Comparison of ENCODE assay signal across 12 cellular contexts in the genomic region with DNA sequence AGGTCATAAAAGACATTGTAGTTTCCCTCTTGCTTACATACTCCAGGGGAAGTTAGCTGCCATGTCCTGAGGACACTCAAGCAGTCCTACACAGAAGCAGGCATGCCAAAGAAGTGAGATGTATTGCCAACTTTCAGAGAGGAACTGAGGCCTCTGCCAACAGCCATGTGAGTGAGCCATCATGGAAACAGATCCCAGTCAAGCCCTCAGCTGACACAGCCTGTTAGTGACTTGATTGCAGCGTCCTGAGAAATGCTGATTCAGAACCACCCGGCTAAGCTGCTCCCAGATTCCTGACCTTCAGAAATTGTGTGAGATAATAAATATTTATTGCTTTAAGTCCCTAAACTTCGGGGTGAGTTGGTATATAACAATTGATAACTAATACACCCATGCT. TPM values are rescaled to one million over a fixed set of nuclear protein-coding genes. Genes with fewer than 3 reads are reported as not detected.
DNase-seq lines count a peak whose midpoint lies in the region; ATAC-seq and TF ChIP-seq lines count a peak whose summit lies in the region.
"Had no signal": no experiment of that assay in that cellular context is flagged by ENCODE, and none has a peak within 500 bp of the region (broad histone marks: within the 10 kb centered on the region; RNA-seq: fewer than 3 reads in every experiment).

No MANE protein-coding gene starts in this region.

- intact Hi-C loops in Right ventricle myocardium superior (cut with DNase I): no loop called here
- intact Hi-C loops in cardiac septum (cut with DNase I): no loop called here
- intact Hi-C loops in dorsolateral prefrontal cortex (cut with DNase I): no loop called here

- DNase-seq in Right ventricle myocardium superior: no peak
- DNase-seq in cardiac septum (ENCODE audit: low spot score): no peak
- DNase-seq in coronary artery (ENCODE audit: low spot score): no peak
- DNase-seq in mesenchymal stem cell: no peak
- no peak for DNase-seq in amniotic stem cell (lab: John Stamatoyannopoulos, UW)
- DNase-seq in dorsolateral prefrontal cortex: no peak
- no peak for DNase-seq in globus pallidus (ENCODE audit: low spot score)

- no peak overlapping the region for H2AK5ac ChIP-seq in mesenchymal stem cell (ENCODE audit: low read length, severe bottlenecking)

- H3K18ac ChIP-seq in mesenchymal stem cell (ENCODE audit: low read depth in 1 of 2, low read length in 2 of 2): no peak overlapping the region

- no peaks in the 10 kb centered on the region for H3K4me1 ChIP-seq in mesenchymal stem cell (ENCODE audit: control insufficient read depth, insufficient read depth, low read depth, low read length)

- no peak overlapping the region for H3K4me3 ChIP-seq in coronary artery
- H3K4me3 ChIP-seq in mesenchymal stem cell (ENCODE audit: insufficient read depth in 1 of 2, low read depth in 1 of 2, low read length in 2 of 2): no peak overlapping the region
- no peak overlapping the region for H3K4me3 ChIP-seq in dorsolateral prefrontal cortex
- H3K4me3 ChIP-seq: ovary, SK-N-MC had no signal

- H3K9ac ChIP-seq in mesenchymal stem cell (ENCODE audit: low read length): peak overlapping the region; percentile 37

- no peak overlapping the region for H2BK15ac ChIP-seq in mesenchymal stem cell (ENCODE audit: low read depth, poor library complexity, severe bottlenecking)

- peak; percentile 40 for ATAC-seq in Right ventricle myocardium superior (ENCODE audit: poor library complexity)
- ATAC-seq in GM18858 (IDR thresholded peaks at IDR 0.05; ENCODE audit: unreplicated experiment): no peak

- no peaks in the 10 kb centered on the region for H3K9me3 ChIP-seq in mesenchymal stem cell (ENCODE audit: control insufficient read depth, low read length)
- H3K9me3 ChIP-seq: ovary had no signal

- no peak overlapping the region for H4K91ac ChIP-seq in mesenchymal stem cell (ENCODE audit: low read length)

- H2BK12ac ChIP-seq in mesenchymal stem cell (ENCODE audit: low read length in 2 of 2): no peak overlapping the region

- no peaks in the 10 kb centered on the region for H3K36me3 ChIP-seq in mesenchymal stem cell (ENCODE audit: control insufficient read depth in 1 of 2, insufficient read depth in 2 of 2, low read depth in 1 of 2, low read length in 2 of 2)
- H3K36me3 ChIP-seq: ovary had no signal

- no peak overlapping the region for H4K8ac ChIP-seq in mesenchymal stem cell (ENCODE audit: low read length)

- 97% methylated on average over 3 of the region's 3 CpGs for WGBS in mesenchymal stem cell

- no peak overlapping the region for H3K4me2 ChIP-seq in mesenchymal stem cell (ENCODE audit: low read length, poor library complexity, severe bottlenecking)

- no peak overlapping the region for H2BK120ac ChIP-seq in mesenchymal stem cell (ENCODE audit: low read depth, low read length)

- H3K27me3 ChIP-seq in mesenchymal stem cell (ENCODE audit: control insufficient read depth in 1 of 2, insufficient read depth in 1 of 2, low read length in 2 of 2): no peaks in the 10 kb centered on the region
- H3K27me3 ChIP-seq in dorsolateral prefrontal cortex: no peaks in the 10 kb centered on the region
- H3K27me3 ChIP-seq: ovary had no signal

- TF ChIP-seq CTCF in coronary artery (IDR thresholded peaks at IDR 0.05): no peak
- no peak for TF ChIP-seq CTCF in dorsolateral prefrontal cortex (IDR thresholded peaks at IDR 0.05 in 54 of 56, conservative IDR thresholded peaks at IDR 0.05 in 2 of 56; ENCODE audit: low read depth in 1 of 56, partially characterized antibody in 56 of 56)

- no peaks in the 10 kb centered on the region for H3K79me1 ChIP-seq in mesenchymal stem cell (replicated peaks; ENCODE audit: low read length, poor library complexity, severe bottlenecking)

- no peak overlapping the region for H3K4ac ChIP-seq in mesenchymal stem cell (ENCODE audit: low read depth in 1 of 2, low read length in 2 of 2)

- H3K14ac ChIP-seq in mesenchymal stem cell (ENCODE audit: low read length in 2 of 2): no peak overlapping the region

- H3K27ac ChIP-seq in coronary artery (peak overlapping the region; percentile 80 to 81), mesenchymal stem cell (ENCODE audit: low read length, poor library complexity, severe bottlenecking) (no peak overlapping the region), dorsolateral prefrontal cortex (no peak overlapping the region)
- H3K27ac ChIP-seq: ovary, SK-N-MC had no signal

- no peak overlapping the region for H2AFZ ChIP-seq in mesenchymal stem cell (ENCODE audit: low read depth, low read length)

- H3K23ac ChIP-seq in mesenchymal stem cell (ENCODE audit: low read length in 2 of 2): no peak overlapping the region

- H2BK5ac ChIP-seq in mesenchymal stem cell (ENCODE audit: low read depth, low read length, poor library complexity, severe bottlenecking): no peak overlapping the region

RNA-seq across cellular contexts. Expression of gene GSTA2, which starts 38.1 kb away (rescaled TPM):
- total RNA-seq in Right ventricle myocardium superior (not detected), cardiac septum (not detected), dorsolateral prefrontal cortex (under 1 TPM in 1 of 120 experiments, not detected in 119; 0.45 TPM)
- polyA plus RNA-seq in mesenchymal stem cell (2013, experiment 1 of 2): not detected
- not detected for polyA plus RNA-seq in mesenchymal stem cell (2013, experiment 2 of 2)
- total RNA-seq: ureter had no signal
- polyA plus RNA-seq: AG04450 had no signal

RNA-seq across cellular contexts. Expression of gene TMEM14A, which starts 54.2 kb away (rescaled TPM):
- total RNA-seq in Right ventricle myocardium superior (8.4 TPM), cardiac septum (8.3 TPM), dorsolateral prefrontal cortex (10 to 100 TPM; 22.8 to 85.5 (median 63.7) TPM)
- 28.7 TPM for polyA plus RNA-seq in mesenchymal stem cell (2013, experiment 1 of 2)
- 32.6 TPM for polyA plus RNA-seq in mesenchymal stem cell (2013, experiment 2 of 2)

Comparison
In these comparisons a context has a peak if more than half of its experiments do, and no peak if none do; other contexts are left out.
1. H3K27ac ChIP-seq: peak in coronary artery (2 of 2); none in mesenchymal stem cell (single experiment) and dorsolateral prefrontal cortex (0 of 59).